In genomic region chr3:177282028-177282655, GRCh38 we compare ENCODE assay signal across 1 cellular context.
TF ChIP-seq lines count a peak whose summit lies in the region.

No MANE protein-coding gene starts in this region.

TF ChIP-seq in GM23338, 12 proteins besides CTCF, POLR2A, EP300 and RAD21 (continued from another document):
- TF ChIP-seq ZNF462 (CRISPR knock-in tag; IDR thresholded peaks at IDR 0.05) (no peak), STAT1 (IDR thresholded peaks at IDR 0.05; ENCODE audit: unreplicated experiment) (no peak), JUNB (IDR thresholded peaks at IDR 0.05; ENCODE audit: unreplicated experiment) (no peak), EZH2phosphoT487 (IDR thresholded peaks at IDR 0.05; ENCODE audit: unreplicated experiment) (no peak), ZNF331 (CRISPR knock-in tag; IDR thresholded peaks at IDR 0.05; ENCODE audit: low read depth) (no peak), EZH2 (IDR thresholded peaks at IDR 0.05; ENCODE audit: low read depth, unreplicated experiment) (no peak), CREB1 (CRISPR knock-in tag; IDR thresholded peaks at IDR 0.05; ENCODE audit: low read depth) (no peak), POLR2AphosphoS5 (IDR thresholded peaks at IDR 0.05; ENCODE audit: low read depth) (no peak), ZNF114 (CRISPR knock-in tag; IDR thresholded peaks at IDR 0.05) (no peak), NANOG (IDR thresholded peaks at IDR 0.05; ENCODE audit: borderline replicate concordance) (no peak)
